1 cellular context compared by ENCODE assay signal in the genomic region with DNA sequence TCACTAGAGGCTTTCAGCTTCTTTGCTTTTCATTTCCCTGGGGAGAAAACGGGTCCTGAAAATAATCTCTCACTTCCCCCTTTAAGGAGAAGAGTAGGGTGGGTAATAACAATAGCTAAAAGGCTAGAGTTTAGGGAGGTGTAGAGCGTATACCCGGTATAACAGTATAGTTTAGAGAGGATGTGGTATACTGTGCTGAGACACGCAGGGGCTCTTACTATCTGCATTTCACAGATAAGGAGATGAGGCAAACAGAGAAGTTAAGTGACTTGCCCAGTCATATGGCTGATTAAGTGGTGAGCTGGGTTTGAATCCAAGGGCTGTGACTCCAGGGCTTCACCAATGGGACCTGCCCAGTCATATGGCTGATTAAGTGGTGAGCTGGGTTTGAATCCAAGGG.
TF ChIP-seq lines count a peak whose summit lies in the region.

No MANE protein-coding gene starts in this region.

TF ChIP-seq in K562, 482 proteins besides CTCF, POLR2A, EP300 and RAD21 (continued from another document and continues in another):
- TF ChIP-seq, protein P1, sequence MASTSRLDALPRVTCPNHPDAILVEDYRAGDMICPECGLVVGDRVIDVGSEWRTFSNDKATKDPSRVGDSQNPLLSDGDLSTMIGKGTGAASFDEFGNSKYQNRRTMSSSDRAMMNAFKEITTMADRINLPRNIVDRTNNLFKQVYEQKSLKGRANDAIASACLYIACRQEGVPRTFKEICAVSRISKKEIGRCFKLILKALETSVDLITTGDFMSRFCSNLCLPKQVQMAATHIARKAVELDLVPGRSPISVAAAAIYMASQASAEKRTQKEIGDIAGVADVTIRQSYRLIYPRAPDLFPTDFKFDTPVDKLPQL (IDR thresholded peaks at IDR 0.05; ENCODE audit: extremely low read depth, insufficient read length), result no peak
- TF ChIP-seq MCM3 (IDR thresholded peaks at IDR 0.05) (no peak), ZNF263 (CRISPR knock-in tag; IDR thresholded peaks at IDR 0.05; ENCODE audit: borderline replicate concordance) (no peak), ZNF551 (CRISPR knock-in tag; IDR thresholded peaks at IDR 0.05) (no peak), MAZ (CRISPR knock-in tag; conservative IDR thresholded peaks at IDR 0.05 in 1 of 2, IDR thresholded peaks at IDR 0.05 in 1 of 2) (no peak), CBFA2T3 (IDR thresholded peaks at IDR 0.05) (peak; percentile 88), HSF4 (CRISPR knock-in tag; IDR thresholded peaks at IDR 0.05; ENCODE audit: borderline replicate concordance) (no peak), ATF7 (IDR thresholded peaks at IDR 0.05) (0 out of 2 replicates have a peak, but pooled peaks have one; percentile 15), YY1 (IDR thresholded peaks at IDR 0.05; ENCODE audit: borderline replicate concordance in 1 of 3, control insufficient read depth in 1 of 3, extremely low read depth in 1 of 3, insufficient read depth in 3 of 3, insufficient read length in 1 of 3, insufficient replicate concordance in 2 of 3, low read depth in 1 of 3, low read length in 2 of 3) (no peak), ZNF239 (CRISPR knock-in tag; IDR thresholded peaks at IDR 0.05) (no peak), SPI1 (IDR thresholded peaks at IDR 0.05; ENCODE audit: borderline replicate concordance, low read depth, low read length) (0 out of 2 replicates have a peak, but pooled peaks have one; percentile 32), CBX8 (IDR thresholded peaks at IDR 0.05; ENCODE audit: borderline replicate concordance, extremely low read depth, low read depth, low read length, poor library complexity, severe bottlenecking) (no peak), NFYB (IDR thresholded peaks at IDR 0.05; ENCODE audit: extremely low read depth, insufficient read length) (no peak), ELF4 (CRISPR knock-in tag; IDR thresholded peaks at IDR 0.05) (no peak), NBN (IDR thresholded peaks at IDR 0.05; ENCODE audit: low read depth) (no peak), MYNN (IDR thresholded peaks at IDR 0.05) (0 out of 2 replicates have a peak, but pooled peaks have one; percentile 12), MYNN (CRISPR knock-in tag; IDR thresholded peaks at IDR 0.05) (no peak), ZNF217 (CRISPR knock-in tag; IDR thresholded peaks at IDR 0.05) (no peak), ZNF316 (IDR thresholded peaks at IDR 0.05) (no peak), STAT5A (IDR thresholded peaks at IDR 0.05; ENCODE audit: borderline replicate concordance, low read length) (peak; percentile 51; the same call in 1 of the 2 replicates), LCOR (CRISPR knock-in tag; IDR thresholded peaks at IDR 0.05) (no peak), ZBTB17 (CRISPR knock-in tag; IDR thresholded peaks at IDR 0.05) (no peak), HDAC6 (IDR thresholded peaks at IDR 0.05; ENCODE audit: low read depth, low read length) (no peak), TGIF2 (CRISPR knock-in tag; IDR thresholded peaks at IDR 0.05) (no peak), EP400 (IDR thresholded peaks at IDR 0.05) (0 out of 2 replicates have a peak, but pooled peaks have one; percentile 28), TAF1 (IDR thresholded peaks at IDR 0.05; ENCODE audit: control insufficient read depth, extremely low read depth, insufficient read depth, low read length, severe bottlenecking) (no peak), ZNF24 (IDR thresholded peaks at IDR 0.05) (no peak), SMAD4 (CRISPR knock-in tag; conservative IDR thresholded peaks at IDR 0.05) (no peak), CEBPG (CRISPR knock-in tag; IDR thresholded peaks at IDR 0.05) (no peak), CEBPG (tag; conservative IDR thresholded peaks at IDR 0.05 in 1 of 2, IDR thresholded peaks at IDR 0.05 in 1 of 2) (no peak), MAFK (IDR thresholded peaks at IDR 0.05; ENCODE audit: low read length) (no peak), ZNF12 (CRISPR knock-in tag; IDR thresholded peaks at IDR 0.05) (no peak), CXXC5 (CRISPR knock-in tag; IDR thresholded peaks at IDR 0.05) (peak; percentile 92), ZNF232 (CRISPR knock-in tag; IDR thresholded peaks at IDR 0.05) (no peak), ETS2 (tag; IDR thresholded peaks at IDR 0.05; ENCODE audit: borderline replicate concordance, poor library complexity, severe bottlenecking) (no peak), MTA2 (IDR thresholded peaks at IDR 0.05; ENCODE audit: low read depth) (peak; percentile 50; the same call in 1 of the 2 replicates), STAT5B (CRISPR knock-in tag; IDR thresholded peaks at IDR 0.05) (no peak)
- TF ChIP-seq, protein P2, sequence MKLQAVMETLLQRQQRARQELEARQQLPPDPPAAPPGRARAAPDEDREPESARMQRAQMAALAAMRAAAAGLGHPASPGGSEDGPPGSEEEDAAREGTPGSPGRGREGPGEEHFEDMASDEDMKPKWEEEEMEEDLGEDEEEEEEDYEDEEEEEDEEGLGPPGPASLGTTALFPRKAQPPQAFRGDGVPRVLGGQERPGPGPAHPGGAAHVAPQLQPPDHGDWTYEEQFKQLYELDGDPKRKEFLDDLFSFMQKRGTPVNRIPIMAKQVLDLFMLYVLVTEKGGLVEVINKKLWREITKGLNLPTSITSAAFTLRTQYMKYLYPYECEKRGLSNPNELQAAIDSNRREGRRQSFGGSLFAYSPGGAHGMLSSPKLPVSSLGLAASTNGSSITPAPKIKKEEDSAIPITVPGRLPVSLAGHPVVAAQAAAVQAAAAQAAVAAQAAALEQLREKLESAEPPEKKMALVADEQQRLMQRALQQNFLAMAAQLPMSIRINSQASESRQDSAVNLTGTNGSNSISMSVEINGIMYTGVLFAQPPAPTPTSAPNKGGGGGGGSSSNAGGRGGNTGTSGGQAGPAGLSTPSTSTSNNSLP (IDR thresholded peaks at IDR 0.05; ENCODE audit: borderline replicate concordance, low read depth, low read length), result 0 out of 2 replicates have a peak, but pooled peaks have one; percentile 47
- TF ChIP-seq, protein P3, sequence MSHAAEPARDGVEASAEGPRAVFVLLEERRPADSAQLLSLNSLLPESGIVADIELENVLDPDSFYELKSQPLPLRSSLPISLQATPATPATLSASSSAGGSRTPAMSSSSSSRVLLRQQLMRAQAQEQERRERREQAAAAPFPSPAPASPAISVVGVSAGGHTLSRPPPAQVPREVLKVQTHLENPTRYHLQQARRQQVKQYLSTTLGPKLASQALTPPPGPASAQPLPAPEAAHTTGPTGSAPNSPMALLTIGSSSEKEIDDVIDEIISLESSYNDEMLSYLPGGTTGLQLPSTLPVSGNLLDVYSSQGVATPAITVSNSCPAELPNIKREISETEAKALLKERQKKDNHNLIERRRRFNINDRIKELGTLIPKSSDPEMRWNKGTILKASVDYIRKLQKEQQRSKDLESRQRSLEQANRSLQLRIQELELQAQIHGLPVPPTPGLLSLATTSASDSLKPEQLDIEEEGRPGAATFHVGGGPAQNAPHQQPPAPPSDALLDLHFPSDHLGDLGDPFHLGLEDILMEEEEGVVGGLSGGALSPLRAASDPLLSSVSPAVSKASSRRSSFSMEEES (CRISPR knock-in tag; IDR thresholded peaks at IDR 0.05), result no peak
- TF ChIP-seq, protein P4, sequence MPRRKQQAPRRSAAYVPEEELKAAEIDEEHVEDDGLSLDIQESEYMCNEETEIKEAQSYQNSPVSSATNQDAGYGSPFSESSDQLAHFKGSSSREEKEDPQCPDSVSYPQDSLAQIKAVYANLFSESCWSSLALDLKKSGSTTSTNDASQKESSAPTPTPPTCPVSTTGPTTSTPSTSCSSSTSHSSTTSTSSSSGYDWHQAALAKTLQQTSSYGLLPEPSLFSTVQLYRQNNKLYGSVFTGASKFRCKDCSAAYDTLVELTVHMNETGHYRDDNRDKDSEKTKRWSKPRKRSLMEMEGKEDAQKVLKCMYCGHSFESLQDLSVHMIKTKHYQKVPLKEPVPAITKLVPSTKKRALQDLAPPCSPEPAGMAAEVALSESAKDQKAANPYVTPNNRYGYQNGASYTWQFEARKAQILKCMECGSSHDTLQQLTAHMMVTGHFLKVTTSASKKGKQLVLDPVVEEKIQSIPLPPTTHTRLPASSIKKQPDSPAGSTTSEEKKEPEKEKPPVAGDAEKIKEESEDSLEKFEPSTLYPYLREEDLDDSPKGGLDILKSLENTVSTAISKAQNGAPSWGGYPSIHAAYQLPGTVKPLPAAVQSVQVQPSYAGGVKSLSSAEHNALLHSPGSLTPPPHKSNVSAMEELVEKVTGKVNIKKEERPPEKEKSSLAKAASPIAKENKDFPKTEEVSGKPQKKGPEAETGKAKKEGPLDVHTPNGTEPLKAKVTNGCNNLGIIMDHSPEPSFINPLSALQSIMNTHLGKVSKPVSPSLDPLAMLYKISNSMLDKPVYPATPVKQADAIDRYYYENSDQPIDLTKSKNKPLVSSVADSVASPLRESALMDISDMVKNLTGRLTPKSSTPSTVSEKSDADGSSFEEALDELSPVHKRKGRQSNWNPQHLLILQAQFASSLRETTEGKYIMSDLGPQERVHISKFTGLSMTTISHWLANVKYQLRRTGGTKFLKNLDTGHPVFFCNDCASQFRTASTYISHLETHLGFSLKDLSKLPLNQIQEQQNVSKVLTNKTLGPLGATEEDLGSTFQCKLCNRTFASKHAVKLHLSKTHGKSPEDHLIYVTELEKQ (CRISPR knock-in tag; IDR thresholded peaks at IDR 0.05), result no peak
- TF ChIP-seq, protein P5, sequence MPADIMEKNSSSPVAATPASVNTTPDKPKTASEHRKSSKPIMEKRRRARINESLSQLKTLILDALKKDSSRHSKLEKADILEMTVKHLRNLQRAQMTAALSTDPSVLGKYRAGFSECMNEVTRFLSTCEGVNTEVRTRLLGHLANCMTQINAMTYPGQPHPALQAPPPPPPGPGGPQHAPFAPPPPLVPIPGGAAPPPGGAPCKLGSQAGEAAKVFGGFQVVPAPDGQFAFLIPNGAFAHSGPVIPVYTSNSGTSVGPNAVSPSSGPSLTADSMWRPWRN (IDR thresholded peaks at IDR 0.05; ENCODE audit: low read depth), result no peak
- TF ChIP-seq, protein P6, sequence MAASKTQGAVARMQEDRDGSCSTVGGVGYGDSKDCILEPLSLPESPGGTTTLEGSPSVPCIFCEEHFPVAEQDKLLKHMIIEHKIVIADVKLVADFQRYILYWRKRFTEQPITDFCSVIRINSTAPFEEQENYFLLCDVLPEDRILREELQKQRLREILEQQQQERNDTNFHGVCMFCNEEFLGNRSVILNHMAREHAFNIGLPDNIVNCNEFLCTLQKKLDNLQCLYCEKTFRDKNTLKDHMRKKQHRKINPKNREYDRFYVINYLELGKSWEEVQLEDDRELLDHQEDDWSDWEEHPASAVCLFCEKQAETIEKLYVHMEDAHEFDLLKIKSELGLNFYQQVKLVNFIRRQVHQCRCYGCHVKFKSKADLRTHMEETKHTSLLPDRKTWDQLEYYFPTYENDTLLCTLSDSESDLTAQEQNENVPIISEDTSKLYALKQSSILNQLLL (CRISPR knock-in tag; IDR thresholded peaks at IDR 0.05; ENCODE audit: borderline replicate concordance), result no peak
- TF ChIP-seq, protein P7, sequence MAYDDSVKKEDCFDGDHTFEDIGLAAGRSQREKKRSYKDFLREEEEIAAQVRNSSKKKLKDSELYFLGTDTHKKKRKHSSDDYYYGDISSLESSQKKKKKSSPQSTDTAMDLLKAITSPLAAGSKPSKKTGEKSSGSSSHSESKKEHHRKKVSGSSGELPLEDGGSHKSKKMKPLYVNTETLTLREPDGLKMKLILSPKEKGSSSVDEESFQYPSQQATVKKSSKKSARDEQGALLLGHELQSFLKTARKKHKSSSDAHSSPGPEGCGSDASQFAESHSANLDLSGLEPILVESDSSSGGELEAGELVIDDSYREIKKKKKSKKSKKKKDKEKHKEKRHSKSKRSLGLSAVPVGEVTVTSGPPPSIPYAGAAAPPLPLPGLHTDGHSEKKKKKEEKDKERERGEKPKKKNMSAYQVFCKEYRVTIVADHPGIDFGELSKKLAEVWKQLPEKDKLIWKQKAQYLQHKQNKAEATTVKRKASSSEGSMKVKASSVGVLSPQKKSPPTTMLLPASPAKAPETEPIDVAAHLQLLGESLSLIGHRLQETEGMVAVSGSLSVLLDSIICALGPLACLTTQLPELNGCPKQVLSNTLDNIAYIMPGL (CRISPR knock-in tag; IDR thresholded peaks at IDR 0.05), result no peak
- TF ChIP-seq, protein P8, sequence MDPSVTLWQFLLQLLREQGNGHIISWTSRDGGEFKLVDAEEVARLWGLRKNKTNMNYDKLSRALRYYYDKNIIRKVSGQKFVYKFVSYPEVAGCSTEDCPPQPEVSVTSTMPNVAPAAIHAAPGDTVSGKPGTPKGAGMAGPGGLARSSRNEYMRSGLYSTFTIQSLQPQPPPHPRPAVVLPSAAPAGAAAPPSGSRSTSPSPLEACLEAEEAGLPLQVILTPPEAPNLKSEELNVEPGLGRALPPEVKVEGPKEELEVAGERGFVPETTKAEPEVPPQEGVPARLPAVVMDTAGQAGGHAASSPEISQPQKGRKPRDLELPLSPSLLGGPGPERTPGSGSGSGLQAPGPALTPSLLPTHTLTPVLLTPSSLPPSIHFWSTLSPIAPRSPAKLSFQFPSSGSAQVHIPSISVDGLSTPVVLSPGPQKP (CRISPR knock-in tag; IDR thresholded peaks at IDR 0.05), result no peak
- TF ChIP-seq, protein P9, sequence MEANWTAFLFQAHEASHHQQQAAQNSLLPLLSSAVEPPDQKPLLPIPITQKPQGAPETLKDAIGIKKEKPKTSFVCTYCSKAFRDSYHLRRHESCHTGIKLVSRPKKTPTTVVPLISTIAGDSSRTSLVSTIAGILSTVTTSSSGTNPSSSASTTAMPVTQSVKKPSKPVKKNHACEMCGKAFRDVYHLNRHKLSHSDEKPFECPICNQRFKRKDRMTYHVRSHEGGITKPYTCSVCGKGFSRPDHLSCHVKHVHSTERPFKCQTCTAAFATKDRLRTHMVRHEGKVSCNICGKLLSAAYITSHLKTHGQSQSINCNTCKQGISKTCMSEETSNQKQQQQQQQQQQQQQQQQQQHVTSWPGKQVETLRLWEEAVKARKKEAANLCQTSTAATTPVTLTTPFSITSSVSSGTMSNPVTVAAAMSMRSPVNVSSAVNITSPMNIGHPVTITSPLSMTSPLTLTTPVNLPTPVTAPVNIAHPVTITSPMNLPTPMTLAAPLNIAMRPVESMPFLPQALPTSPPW (CRISPR knock-in tag; IDR thresholded peaks at IDR 0.05), result no peak
- TF ChIP-seq, protein P10, sequence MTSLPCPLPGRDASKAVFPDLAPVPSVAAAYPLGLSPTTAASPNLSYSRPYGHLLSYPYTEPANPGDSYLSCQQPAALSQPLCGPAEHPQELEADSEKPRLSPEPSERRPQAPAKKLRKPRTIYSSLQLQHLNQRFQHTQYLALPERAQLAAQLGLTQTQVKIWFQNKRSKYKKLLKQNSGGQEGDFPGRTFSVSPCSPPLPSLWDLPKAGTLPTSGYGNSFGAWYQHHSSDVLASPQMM (CRISPR knock-in tag; IDR thresholded peaks at IDR 0.05), result no peak
- TF ChIP-seq, protein P11, sequence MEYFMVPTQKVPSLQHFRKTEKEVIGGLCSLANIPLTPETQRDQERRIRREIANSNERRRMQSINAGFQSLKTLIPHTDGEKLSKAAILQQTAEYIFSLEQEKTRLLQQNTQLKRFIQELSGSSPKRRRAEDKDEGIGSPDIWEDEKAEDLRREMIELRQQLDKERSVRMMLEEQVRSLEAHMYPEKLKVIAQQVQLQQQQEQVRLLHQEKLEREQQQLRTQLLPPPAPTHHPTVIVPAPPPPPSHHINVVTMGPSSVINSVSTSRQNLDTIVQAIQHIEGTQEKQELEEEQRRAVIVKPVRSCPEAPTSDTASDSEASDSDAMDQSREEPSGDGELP (CRISPR knock-in tag; IDR thresholded peaks at IDR 0.05; ENCODE audit: borderline replicate concordance), result no peak
